32 cellular contexts compared by ENCODE assay signal in genomic region chr2:135159191-135159590, GRCh38.
"Had no signal": no experiment of that assay in that cellular context is flagged by ENCODE, and none has a peak within 500 bp of the region (broad histone marks: within the 10 kb centered on the region; RNA-seq: fewer than 3 reads in every experiment).

No MANE protein-coding gene starts in this region.

- H3K27ac Mint-ChIP-seq: activated B cell treated with CpG ODN at 0.5 μM for 24 hours; activated CD4-positive, alpha-beta T cell treated with anti-CD3 and anti-CD28 coated beads, Interleukin-2, amount 10 ng/mL, durations not matched to agents 24 days and 14 days; activated CD8-positive, alpha-beta T cell treated with anti-CD3 and anti-CD28 coated beads for 36 hours; activated naive CD8-positive, alpha-beta T cell treated with anti-CD3 and anti-CD28 coated beads for 36 hours; activated T-helper 1 cell treated with anti-CD3 and anti-CD28 coated beads, Interleukin-12 subunit alpha, Interleukin-12 subunit beta, Interleukin-2, Interleukin-4 antibody, amounts not matched to agents 30 ng/mL and 10 ng/mL and 1 ng/mL, durations not matched to agents 14 hours and 24 hours and 36 hours; activated T-helper 17 cell treated with anti-CD3 and anti-CD28 coated beads, Interleukin-2, amount 50 U/mL, for 72 hours; T-helper 17 cell had no signal

- H3K27me3 ChIP-seq: adrenal gland, body of pancreas, brain microvascular endothelial cell, breast epithelium had no signal

- H3K9me3 ChIP-seq: adrenal gland, body of pancreas, breast epithelium had no signal

- H3K4me1 ChIP-seq: adrenal gland, breast epithelium had no signal

- ATAC-seq: activated CD8-positive, alpha-beta T cell treated with anti-CD3 and anti-CD28 coated beads for 36 hours; activated naive CD4-positive, alpha-beta T cell treated with anti-CD3 and anti-CD28 coated beads, Interleukin-2, amount 50 U/mL, for 72 hours; activated T-cell treated with anti-CD3 and anti-CD28 coated beads, Interleukin-2, amount 50 U/mL, for 72 hours; activated T-helper 17 cell treated with anti-CD3 and anti-CD28 coated beads, Interleukin-2, amount 50 U/mL, for 72 hours; body of pancreas; T-cell; T-helper 17 cell had no signal

- H3K4me3 ChIP-seq: adrenal gland, body of pancreas, breast epithelium had no signal

- DNase-seq: activated B cell treated with CpG ODN at 0.5 μM for 24 hours; activated CD4-positive, alpha-beta T cell treated with anti-CD3 and anti-CD28 coated beads for 4 hours; activated CD4-positive, alpha-beta T cell treated with anti-CD3 and anti-CD28 coated beads, Interleukin-2, amount 10 ng/mL, durations not matched to agents 24 days and 14 days; activated CD4-positive, alpha-beta T cell treated with anti-CD3 and anti-CD28 coated beads, Interleukin-2, amount 50 U/mL, for 48 hours; activated CD4-positive, CD25-positive, alpha-beta regulatory T cell treated with anti-CD3 and anti-CD28 coated beads, Interleukin-2, amount 50 U/mL, for 72 hours; activated CD8-positive, alpha-beta memory T cell treated with anti-CD3 and anti-CD28 coated beads, Interleukin-2, amount 50 U/mL, for 4 hours; activated CD8-positive, alpha-beta T cell treated with anti-CD3 and anti-CD28 coated beads for 36 hours; activated effector memory CD4-positive, alpha-beta T cell treated with anti-CD3 and anti-CD28 coated beads, Interleukin-2, amount 50 U/mL, for 16 hours; activated gamma-delta T cell treated with Interleukin-2 at 50 U/mL for 16 hours; activated naive CD4-positive, alpha-beta T cell; activated naive CD4-positive, alpha-beta T cell treated with anti-CD3 and anti-CD28 coated beads for 36 hours; activated naive CD4-positive, alpha-beta T cell treated with anti-CD3 and anti-CD28 coated beads, Interleukin-2, amount 50 U/mL, for 16 hours; activated naive CD8-positive, alpha-beta T cell treated with anti-CD3 and anti-CD28 coated beads for 36 hours; activated T-cell treated with anti-CD3 and anti-CD28 coated beads for 4 hours; activated T-cell treated with anti-CD3 and anti-CD28 coated beads, Interleukin-2, amount 50 U/mL, for 1 hour; activated T-cell treated with anti-CD3 and anti-CD28 coated beads, Interleukin-2, amount 50 U/mL, for 72 hours; adrenal gland; amniotic stem cell; aorta; body of pancreas; brain microvascular endothelial cell; central memory CD4-positive, alpha-beta T cell; T-cell; T-helper 17 cell; T-helper 9 cell had no signal

- H3K4me1 Mint-ChIP-seq: activated B cell treated with CpG ODN at 0.5 μM for 24 hours had no signal

- H3K27ac ChIP-seq: adrenal gland, body of pancreas, brain microvascular endothelial cell, breast epithelium, VCaP had no signal

- H3K9me3 Mint-ChIP-seq: activated B cell treated with CpG ODN at 0.5 μM for 24 hours; activated CD8-positive, alpha-beta T cell treated with anti-CD3 and anti-CD28 coated beads for 36 hours; activated naive CD4-positive, alpha-beta T cell treated with anti-CD3 and anti-CD28 coated beads for 36 hours; activated naive CD4-positive, alpha-beta T cell treated with anti-CD3 and anti-CD28 coated beads, Interleukin-2, amount 50 U/mL, for 72 hours; activated naive CD8-positive, alpha-beta T cell treated with anti-CD3 and anti-CD28 coated beads for 36 hours; activated T-cell treated with anti-CD3 and anti-CD28 coated beads, Interleukin-2, amount 50 U/mL, for 72 hours; activated T-helper 1 cell treated with anti-CD3 and anti-CD28 coated beads, Interleukin-12 subunit alpha, Interleukin-12 subunit beta, Interleukin-2, Interleukin-4 antibody, amounts not matched to agents 30 ng/mL and 10 ng/mL and 1 ng/mL, durations not matched to agents 14 hours and 24 hours and 36 hours; activated T-helper 17 cell treated with anti-CD3 and anti-CD28 coated beads, Interleukin-2, amount 50 U/mL, for 72 hours; T-cell had no signal

- H3K27me3 Mint-ChIP-seq: activated B cell treated with CpG ODN at 0.5 μM for 24 hours; activated CD4-positive, alpha-beta T cell treated with anti-CD3 and anti-CD28 coated beads, Interleukin-2, amount 10 ng/mL, durations not matched to agents 24 days and 14 days; activated CD8-positive, alpha-beta T cell treated with anti-CD3 and anti-CD28 coated beads for 36 hours; activated naive CD8-positive, alpha-beta T cell treated with anti-CD3 and anti-CD28 coated beads for 36 hours; activated T-helper 17 cell treated with anti-CD3 and anti-CD28 coated beads, Interleukin-2, amount 50 U/mL, for 72 hours; T-cell; T-helper 17 cell had no signal

- H3K4me3 Mint-ChIP-seq: activated B cell treated with CpG ODN at 0.5 μM for 24 hours; activated CD4-positive, alpha-beta T cell treated with anti-CD3 and anti-CD28 coated beads, Interleukin-2, amount 10 ng/mL, durations not matched to agents 24 days and 14 days; activated CD8-positive, alpha-beta T cell treated with anti-CD3 and anti-CD28 coated beads for 36 hours; activated naive CD4-positive, alpha-beta T cell treated with anti-CD3 and anti-CD28 coated beads for 36 hours; activated naive CD8-positive, alpha-beta T cell treated with anti-CD3 and anti-CD28 coated beads for 36 hours; activated T-cell treated with anti-CD3 and anti-CD28 coated beads, Interleukin-2, amount 50 U/mL, for 72 hours; activated T-helper 1 cell treated with anti-CD3 and anti-CD28 coated beads, Interleukin-12 subunit alpha, Interleukin-12 subunit beta, Interleukin-2, Interleukin-4 antibody, amounts not matched to agents 30 ng/mL and 10 ng/mL and 1 ng/mL, durations not matched to agents 14 hours and 24 hours and 36 hours; activated T-helper 17 cell treated with anti-CD3 and anti-CD28 coated beads, Interleukin-2, amount 50 U/mL, for 72 hours; T-cell; T-helper 17 cell had no signal

- FAIRE-seq: astrocyte, TTC549 had no signal
